25 cellular contexts compared by ENCODE assay signal in genomic region chr6:119182875-119183274, GRCh38.
DNase-seq lines count a peak whose midpoint lies in the region; TF ChIP-seq lines count a peak whose summit lies in the region.
"Had no signal": no experiment of that assay in that cellular context is flagged by ENCODE, and none has a peak within 500 bp of the region (broad histone marks: within the 10 kb centered on the region; RNA-seq: fewer than 3 reads in every experiment).

No MANE protein-coding gene starts in this region.

- TF ChIP-seq CTCF in Caco-2 (IDR thresholded peaks at IDR 0.05; ENCODE audit: insufficient read depth in 1 of 2, low read depth in 1 of 2, low read length in 1 of 2, severe bottlenecking in 1 of 2, unreplicated experiment in 1 of 2) = no peak

- H3K4me3 ChIP-seq in Caco-2 (ENCODE audit: low read depth, low read length) = no peak overlapping the region
- H3K4me3 ChIP-seq: GM12878, lung, ovary, smooth muscle cell, thyroid gland had no signal

- no peaks in the 10 kb centered on the region for H3K4me1 ChIP-seq in Caco-2

- BruUV-seq in Caco-2 (replicated peaks; lab: Mats Ljungman, UMichigan) = no TSS peak

- CTCF ChIA-PET in Caco-2 (lab: Charles Lee) = no interaction called here

- H3K27me3 Mint-ChIP-seq in Caco-2 (ENCODE audit: insufficient read depth, unreplicated experiment) = no peaks in the 10 kb centered on the region
- H3K27me3 Mint-ChIP-seq: stimulated activated naive CD8-positive, alpha-beta T cell treated with anti-CD3 and anti-CD28 coated beads, Interleukin-15, amount 100 ng/mL, for 72 hours had no signal

- no peaks in the 10 kb centered on the region for H3K27me3 ChIP-seq in Caco-2 (replicated peaks; ENCODE audit: control insufficient read depth, insufficient read depth, low read length)
- H3K27me3 ChIP-seq: ovary, thyroid gland had no signal

- H3K36me3 Mint-ChIP-seq in Caco-2 (ENCODE audit: insufficient read depth, unreplicated experiment) = peaks cover 33% of the 10 kb centered on the region

- no peaks in the 10 kb centered on the region for H3K9me3 Mint-ChIP-seq in Caco-2 (ENCODE audit: unreplicated experiment)
- H3K9me3 Mint-ChIP-seq: H9; nephron; stimulated activated naive CD8-positive, alpha-beta T cell treated with anti-CD3 and anti-CD28 coated beads, Interleukin-15, amount 100 ng/mL, for 72 hours had no signal

- H3K4me3 Mint-ChIP-seq in Caco-2 (ENCODE audit: unreplicated experiment) = no peak overlapping the region
- H3K4me3 Mint-ChIP-seq: H9; nephron; stimulated activated naive CD8-positive, alpha-beta T cell treated with anti-CD3 and anti-CD28 coated beads, Interleukin-15, amount 100 ng/mL, for 72 hours had no signal

- H3K9me3 ChIP-seq in Caco-2 = no peaks in the 10 kb centered on the region
- H3K9me3 ChIP-seq: ovary, thyroid gland had no signal

- no peaks in the 10 kb centered on the region; the same call in 1 of the 2 replicates for H3K36me3 ChIP-seq in Caco-2 (ENCODE audit: control insufficient read depth, insufficient read depth, low read length)
- H3K36me3 ChIP-seq: ovary had no signal

- intact Hi-C loops in Caco-2 (cut with micrococcal nuclease; ENCODE audit: unreplicated experiment) (no loop called here), head of caudate nucleus (cut with DNase I) (no loop called here)

- no peak overlapping the region for H3K27ac Mint-ChIP-seq in Caco-2 (ENCODE audit: unreplicated experiment)
- H3K27ac Mint-ChIP-seq: H9 had no signal

- POLR2A ChIA-PET in Caco-2 (lab: Charles Lee) = no interaction called here

- no peaks in the 10 kb centered on the region for H3K4me1 Mint-ChIP-seq in Caco-2 (ENCODE audit: low read depth, unreplicated experiment)
- H3K4me1 Mint-ChIP-seq: nephron had no signal

- DNase-seq in NCI-H1694 treated with DMSO at 0.1 percent for 48 hours (lab: John Stamatoyannopoulos, UW) (peak; percentile 100), NCI-H1694 (lab: John Stamatoyannopoulos, UW) (no peak), NOMO-1 treated with DMSO at 0.1 percent for 48 hours (lab: John Stamatoyannopoulos, UW; ENCODE audit: unreplicated experiment) (peak; percentile 88), NOMO-1 treated with dmso at 0.1 percent for 144 hours (lab: John Stamatoyannopoulos, UW; ENCODE audit: unreplicated experiment) (no peak), SK-N-DZ (ENCODE audit: low spot score) (peak; percentile 28), Caco-2 (no peak), head of caudate nucleus (no peak)
- DNase-seq: ACHN; activated CD4-positive, alpha-beta T cell treated with anti-CD3 and anti-CD28 coated beads, Interleukin-2, amount 50 U/mL, for 1 hour; activated naive CD4-positive, alpha-beta T cell; activated T-cell treated with anti-CD3 and anti-CD28 coated beads, Interleukin-2, amount 50 U/mL, for 48 hours; central memory CD4-positive, alpha-beta T cell; foreskin fibroblast; H9; NCI-H1417 treated with DMSO at 0.1 percent for 48 hours; NCI-H774; ovary; stimulated activated CD4-positive, alpha-beta T cell treated with anti-CD3 and anti-CD28 coated beads, Interleukin-1b, Interleukin-23, amount 100 ng/mL, for 48 hours; stimulated activated CD8-positive, alpha-beta memory T cell treated with anti-CD3 and anti-CD28 coated beads, Interleukin-4, amount 100 ng/mL, for 48 hours; stimulated activated naive CD8-positive, alpha-beta T cell treated with anti-CD3 and anti-CD28 coated beads, Interleukin-15, amount 100 ng/mL, for 72 hours; thyroid gland had no signal

Comparison
In these comparisons a context has a peak if more than half of its experiments do, and no peak if none do; other contexts are left out.
1. DNase-seq: peak in NCI-H1694 treated with DMSO at 0.1 percent for 48 hours (single experiment), NOMO-1 treated with DMSO at 0.1 percent for 48 hours (single experiment) and SK-N-DZ (single experiment); none in NCI-H1694 (single experiment), NOMO-1 treated with dmso at 0.1 percent for 144 hours (single experiment), Caco-2 (0 of 2) and head of caudate nucleus (0 of 42).